ENCODE assay signal across 1 cellular context in genomic region chr3:40192628-40193027, GRCh38.
TF ChIP-seq lines count a peak whose summit lies in the region.

No MANE protein-coding gene starts in this region.

TF ChIP-seq in H1, 55 proteins besides CTCF, POLR2A, EP300 and RAD21 (continued from another document):
- no peak for TF ChIP-seq ATF3 (IDR thresholded peaks at IDR 0.05; ENCODE audit: insufficient read depth, low read depth, low read length)
- TF ChIP-seq CHD2 (IDR thresholded peaks at IDR 0.05; ENCODE audit: low read length), result no peak
- no peak for TF ChIP-seq RNF2 (IDR thresholded peaks at IDR 0.05; ENCODE audit: borderline replicate concordance, low read depth, low read length, missing control alignments, poor library complexity, severe bottlenecking)
- no peak for TF ChIP-seq TCF12 (IDR thresholded peaks at IDR 0.05; ENCODE audit: low read depth, low read length)
- TF ChIP-seq RBBP5 (IDR thresholded peaks at IDR 0.05; ENCODE audit: borderline replicate concordance, low read depth, low read length), result no peak
